15 cellular contexts compared by ENCODE assay signal in the genomic region with DNA sequence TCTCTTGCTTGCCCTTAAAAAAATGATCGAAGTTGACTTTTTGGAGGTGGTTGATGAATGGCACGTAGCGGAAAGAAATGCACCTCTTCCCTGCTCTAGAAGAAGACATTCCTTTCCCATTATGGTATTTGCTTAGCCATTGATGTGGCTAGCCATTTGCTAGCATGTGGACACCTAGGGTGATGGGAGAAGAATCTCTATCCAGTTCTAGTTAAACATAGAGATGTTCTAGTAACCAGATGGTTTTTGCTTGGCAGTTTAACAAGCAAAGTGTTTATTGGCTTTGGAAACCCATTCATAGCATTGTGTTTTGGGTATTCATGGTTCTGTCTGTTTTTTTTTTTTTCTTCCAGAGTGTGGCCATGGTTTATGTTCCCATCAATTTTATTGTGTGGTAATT.
DNase-seq lines count a peak whose midpoint lies in the region; ATAC-seq and TF ChIP-seq lines count a peak whose summit lies in the region.
"Had no signal": no experiment of that assay in that cellular context is flagged by ENCODE, and none has a peak within 500 bp of the region (broad histone marks: within the 10 kb centered on the region; RNA-seq: fewer than 3 reads in every experiment).

No MANE protein-coding gene starts in this region.

- H3K27me3 ChIP-seq in Caco-2 (replicated peaks; ENCODE audit: control insufficient read depth, insufficient read depth, low read length), result no peaks in the 10 kb centered on the region
- H3K27me3 ChIP-seq: BLaER1 treated with 17β-estradiol and CSF1 and Interleukin-3, amounts not matched to agents 10 nM and 100 nM had no signal

- peaks cover 7% of the 10 kb centered on the region for H3K27me3 Mint-ChIP-seq in Caco-2 (ENCODE audit: insufficient read depth, unreplicated experiment)

- POLR2A ChIA-PET in Caco-2 (lab: Charles Lee), result no interaction called here

- no peaks in the 10 kb centered on the region for H3K9me3 Mint-ChIP-seq in Caco-2 (ENCODE audit: unreplicated experiment)

- BruUV-seq in Caco-2 (replicated peaks; lab: Mats Ljungman, UMichigan), result no TSS peak

- no peaks in the 10 kb centered on the region for H3K9me3 ChIP-seq in Caco-2

- no peak for TF ChIP-seq POLR2A in GM18505 (IDR thresholded peaks at IDR 0.05; ENCODE audit: borderline replicate concordance, extremely low read depth, insufficient read depth, insufficient read length)

- CTCF ChIA-PET in Caco-2 (lab: Charles Lee), result no interaction called here

- no peak overlapping the region for H3K4me3 Mint-ChIP-seq in Caco-2 (ENCODE audit: unreplicated experiment)
- H3K4me3 Mint-ChIP-seq: CD4-positive, CD25-positive, alpha-beta regulatory T cell had no signal

- ATAC-seq in GM18505 (IDR thresholded peaks at IDR 0.05; ENCODE audit: unreplicated experiment), result no peak

- no peaks in the 10 kb centered on the region for H3K4me1 Mint-ChIP-seq in Caco-2 (ENCODE audit: low read depth, unreplicated experiment)
- H3K4me1 Mint-ChIP-seq: CD4-positive, CD25-positive, alpha-beta regulatory T cell had no signal

- no peak overlapping the region for H3K4me3 ChIP-seq in Caco-2 (ENCODE audit: low read depth, low read length)
- H3K4me3 ChIP-seq: BLaER1 treated with 17β-estradiol and CSF1 and Interleukin-3, amounts not matched to agents 10 nM and 100 nM had no signal

- intact Hi-C loops in Caco-2 (cut with micrococcal nuclease; ENCODE audit: unreplicated experiment), result no loop called here

- H3K27ac Mint-ChIP-seq in Caco-2 (ENCODE audit: unreplicated experiment), result no peak overlapping the region
- H3K27ac Mint-ChIP-seq: CD4-positive, CD25-positive, alpha-beta regulatory T cell had no signal

- DNase-seq in DMS 273 (lab: John Stamatoyannopoulos, UW; ENCODE audit: unreplicated experiment), result peak; percentile 10
- no peak for DNase-seq in DMS 273 treated with DMSO at 0.1 percent for 48 hours (lab: John Stamatoyannopoulos, UW)
- DNase-seq in RPMI7951 (ENCODE audit: low read depth), result peak; percentile 8
- DNase-seq in glomerular visceral epithelial cell (ENCODE audit: extremely low spot score), result peak; percentile 47
- DNase-seq in NOMO-1 treated with dmso at 0.1 percent for 144 hours (lab: John Stamatoyannopoulos, UW; ENCODE audit: unreplicated experiment), result no peak
- no peak for DNase-seq in Caco-2
- DNase-seq: Calu3; CD4-positive, CD25-positive, alpha-beta regulatory T cell; DMS153; DMS79 treated with DMSO at 0.1 percent for 48 hours; EL; GDM1; HCEC 1CT had no signal

- no peaks in the 10 kb centered on the region for H3K36me3 ChIP-seq in Caco-2 (ENCODE audit: control insufficient read depth, insufficient read depth, low read length)
- H3K36me3 ChIP-seq: BLaER1 treated with 17β-estradiol and CSF1 and Interleukin-3, amounts not matched to agents 10 nM and 100 nM had no signal

- no peak for TF ChIP-seq CTCF in Caco-2 (IDR thresholded peaks at IDR 0.05; ENCODE audit: insufficient read depth in 1 of 2, low read depth in 1 of 2, low read length in 1 of 2, severe bottlenecking in 1 of 2, unreplicated experiment in 1 of 2)

- H3K4me1 ChIP-seq in Caco-2, result no peaks in the 10 kb centered on the region

- H3K36me3 Mint-ChIP-seq in Caco-2 (ENCODE audit: insufficient read depth, unreplicated experiment), result no peaks in the 10 kb centered on the region
- H3K36me3 Mint-ChIP-seq: CD4-positive, CD25-positive, alpha-beta regulatory T cell had no signal

Comparison
In these comparisons a context has a peak if more than half of its experiments do, and no peak if none do; other contexts are left out.
1. DNase-seq: peak in DMS 273 (single experiment), RPMI7951 (single experiment) and glomerular visceral epithelial cell (single experiment); none in DMS 273 treated with DMSO at 0.1 percent for 48 hours (single experiment), NOMO-1 treated with dmso at 0.1 percent for 144 hours (single experiment) and Caco-2 (0 of 2).